In the genomic region with DNA sequence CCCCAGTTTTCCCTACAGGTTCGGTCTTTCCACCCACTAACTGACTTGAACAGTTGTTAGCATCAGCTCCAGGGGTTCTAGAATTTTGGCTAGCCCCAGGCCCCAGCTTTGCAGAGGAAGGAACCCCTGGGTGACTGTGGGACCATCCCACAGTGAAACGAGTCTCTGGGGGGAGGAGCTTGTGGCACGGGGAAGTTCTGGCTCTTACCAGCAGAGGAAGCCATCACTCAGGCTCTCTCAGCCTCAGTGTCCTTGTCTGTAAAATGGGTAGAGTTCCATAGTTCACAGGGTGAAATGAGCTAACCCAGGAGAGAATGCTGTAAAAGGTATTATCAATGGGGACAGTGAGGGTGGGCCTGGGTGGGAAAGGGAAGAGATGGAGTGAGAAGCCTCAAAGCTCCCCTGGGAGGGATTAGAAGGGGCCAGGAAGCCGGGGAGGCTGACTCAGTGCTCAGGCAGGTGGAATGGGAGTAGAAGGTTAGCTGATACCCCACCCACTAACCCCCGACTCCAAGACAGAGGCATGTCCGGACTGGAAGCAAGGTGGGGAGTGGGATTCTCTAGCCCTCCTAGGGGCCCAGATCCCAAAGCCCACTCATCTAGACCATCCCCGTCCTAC, we compare ENCODE assay signal across 1 cellular context.
A peak's percentile ranks its signal among the peaks of the same experiment; 100 is the strongest.
TF ChIP-seq lines count a peak whose summit lies in the region.

No MANE protein-coding gene starts in this region.

TF ChIP-seq in GM23338, 12 proteins besides CTCF, POLR2A, EP300 and RAD21:
- TF ChIP-seq, protein P1, sequence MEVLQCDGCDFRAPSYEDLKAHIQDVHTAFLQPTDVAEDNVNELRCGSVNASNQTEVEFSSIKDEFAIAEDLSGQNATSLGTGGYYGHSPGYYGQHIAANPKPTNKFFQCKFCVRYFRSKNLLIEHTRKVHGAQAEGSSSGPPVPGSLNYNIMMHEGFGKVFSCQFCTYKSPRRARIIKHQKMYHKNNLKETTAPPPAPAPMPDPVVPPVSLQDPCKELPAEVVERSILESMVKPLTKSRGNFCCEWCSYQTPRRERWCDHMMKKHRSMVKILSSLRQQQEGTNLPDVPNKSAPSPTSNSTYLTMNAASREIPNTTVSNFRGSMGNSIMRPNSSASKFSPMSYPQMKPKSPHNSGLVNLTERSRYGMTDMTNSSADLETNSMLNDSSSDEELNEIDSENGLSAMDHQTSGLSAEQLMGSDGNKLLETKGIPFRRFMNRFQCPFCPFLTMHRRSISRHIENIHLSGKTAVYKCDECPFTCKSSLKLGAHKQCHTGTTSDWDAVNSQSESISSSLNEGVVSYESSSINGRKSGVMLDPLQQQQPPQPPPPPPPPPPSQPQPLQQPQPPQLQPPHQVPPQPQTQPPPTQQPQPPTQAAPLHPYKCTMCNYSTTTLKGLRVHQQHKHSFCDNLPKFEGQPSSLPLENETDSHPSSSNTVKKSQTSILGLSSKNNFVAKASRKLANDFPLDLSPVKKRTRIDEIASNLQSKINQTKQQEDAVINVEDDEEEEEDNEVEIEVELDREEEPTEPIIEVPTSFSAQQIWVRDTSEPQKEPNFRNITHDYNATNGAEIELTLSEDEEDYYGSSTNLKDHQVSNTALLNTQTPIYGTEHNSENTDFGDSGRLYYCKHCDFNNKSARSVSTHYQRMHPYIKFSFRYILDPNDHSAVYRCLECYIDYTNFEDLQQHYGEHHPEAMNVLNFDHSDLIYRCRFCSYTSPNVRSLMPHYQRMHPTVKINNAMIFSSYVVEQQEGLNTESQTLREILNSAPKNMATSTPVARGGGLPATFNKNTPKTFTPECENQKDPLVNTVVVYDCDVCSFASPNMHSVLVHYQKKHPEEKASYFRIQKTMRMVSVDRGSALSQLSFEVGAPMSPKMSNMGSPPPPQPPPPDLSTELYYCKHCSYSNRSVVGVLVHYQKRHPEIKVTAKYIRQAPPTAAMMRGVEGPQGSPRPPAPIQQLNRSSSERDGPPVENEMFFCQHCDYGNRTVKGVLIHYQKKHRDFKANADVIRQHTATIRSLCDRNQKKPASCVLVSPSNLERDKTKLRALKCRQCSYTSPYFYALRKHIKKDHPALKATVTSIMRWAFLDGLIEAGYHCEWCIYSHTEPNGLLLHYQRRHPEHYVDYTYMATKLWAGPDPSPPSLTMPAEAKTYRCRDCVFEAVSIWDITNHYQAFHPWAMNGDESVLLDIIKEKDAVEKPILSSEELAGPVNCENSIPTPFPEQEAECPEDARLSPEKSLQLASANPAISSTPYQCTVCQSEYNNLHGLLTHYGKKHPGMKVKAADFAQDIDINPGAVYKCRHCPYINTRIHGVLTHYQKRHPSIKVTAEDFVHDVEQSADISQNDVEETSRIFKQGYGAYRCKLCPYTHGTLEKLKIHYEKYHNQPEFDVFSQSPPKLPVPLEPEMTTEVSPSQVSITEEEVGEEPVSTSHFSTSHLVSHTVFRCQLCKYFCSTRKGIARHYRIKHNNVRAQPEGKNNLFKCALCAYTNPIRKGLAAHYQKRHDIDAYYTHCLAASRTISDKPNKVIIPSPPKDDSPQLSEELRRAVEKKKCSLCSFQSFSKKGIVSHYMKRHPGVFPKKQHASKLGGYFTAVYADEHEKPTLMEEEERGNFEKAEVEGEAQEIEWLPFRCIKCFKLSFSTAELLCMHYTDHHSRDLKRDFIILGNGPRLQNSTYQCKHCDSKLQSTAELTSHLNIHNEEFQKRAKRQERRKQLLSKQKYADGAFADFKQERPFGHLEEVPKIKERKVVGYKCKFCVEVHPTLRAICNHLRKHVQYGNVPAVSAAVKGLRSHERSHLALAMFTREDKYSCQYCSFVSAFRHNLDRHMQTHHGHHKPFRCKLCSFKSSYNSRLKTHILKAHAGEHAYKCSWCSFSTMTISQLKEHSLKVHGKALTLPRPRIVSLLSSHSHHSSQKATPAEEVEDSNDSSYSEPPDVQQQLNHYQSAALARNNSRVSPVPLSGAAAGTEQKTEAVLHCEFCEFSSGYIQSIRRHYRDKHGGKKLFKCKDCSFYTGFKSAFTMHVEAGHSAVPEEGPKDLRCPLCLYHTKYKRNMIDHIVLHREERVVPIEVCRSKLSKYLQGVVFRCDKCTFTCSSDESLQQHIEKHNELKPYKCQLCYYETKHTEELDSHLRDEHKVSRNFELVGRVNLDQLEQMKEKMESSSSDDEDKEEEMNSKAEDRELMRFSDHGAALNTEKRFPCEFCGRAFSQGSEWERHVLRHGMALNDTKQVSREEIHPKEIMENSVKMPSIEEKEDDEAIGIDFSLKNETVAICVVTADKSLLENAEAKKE (CRISPR knock-in tag; IDR thresholded peaks at IDR 0.05) = no peak
- TF ChIP-seq CREB1 (CRISPR knock-in tag; IDR thresholded peaks at IDR 0.05; ENCODE audit: low read depth) = no peak
- TF ChIP-seq, protein P2, sequence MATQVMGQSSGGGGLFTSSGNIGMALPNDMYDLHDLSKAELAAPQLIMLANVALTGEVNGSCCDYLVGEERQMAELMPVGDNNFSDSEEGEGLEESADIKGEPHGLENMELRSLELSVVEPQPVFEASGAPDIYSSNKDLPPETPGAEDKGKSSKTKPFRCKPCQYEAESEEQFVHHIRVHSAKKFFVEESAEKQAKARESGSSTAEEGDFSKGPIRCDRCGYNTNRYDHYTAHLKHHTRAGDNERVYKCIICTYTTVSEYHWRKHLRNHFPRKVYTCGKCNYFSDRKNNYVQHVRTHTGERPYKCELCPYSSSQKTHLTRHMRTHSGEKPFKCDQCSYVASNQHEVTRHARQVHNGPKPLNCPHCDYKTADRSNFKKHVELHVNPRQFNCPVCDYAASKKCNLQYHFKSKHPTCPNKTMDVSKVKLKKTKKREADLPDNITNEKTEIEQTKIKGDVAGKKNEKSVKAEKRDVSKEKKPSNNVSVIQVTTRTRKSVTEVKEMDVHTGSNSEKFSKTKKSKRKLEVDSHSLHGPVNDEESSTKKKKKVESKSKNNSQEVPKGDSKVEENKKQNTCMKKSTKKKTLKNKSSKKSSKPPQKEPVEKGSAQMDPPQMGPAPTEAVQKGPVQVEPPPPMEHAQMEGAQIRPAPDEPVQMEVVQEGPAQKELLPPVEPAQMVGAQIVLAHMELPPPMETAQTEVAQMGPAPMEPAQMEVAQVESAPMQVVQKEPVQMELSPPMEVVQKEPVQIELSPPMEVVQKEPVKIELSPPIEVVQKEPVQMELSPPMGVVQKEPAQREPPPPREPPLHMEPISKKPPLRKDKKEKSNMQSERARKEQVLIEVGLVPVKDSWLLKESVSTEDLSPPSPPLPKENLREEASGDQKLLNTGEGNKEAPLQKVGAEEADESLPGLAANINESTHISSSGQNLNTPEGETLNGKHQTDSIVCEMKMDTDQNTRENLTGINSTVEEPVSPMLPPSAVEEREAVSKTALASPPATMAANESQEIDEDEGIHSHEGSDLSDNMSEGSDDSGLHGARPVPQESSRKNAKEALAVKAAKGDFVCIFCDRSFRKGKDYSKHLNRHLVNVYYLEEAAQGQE (IDR thresholded peaks at IDR 0.05; ENCODE audit: unreplicated experiment) = peak; percentile 1
- no peak for TF ChIP-seq ZNF114 (CRISPR knock-in tag; IDR thresholded peaks at IDR 0.05)
- no peak for TF ChIP-seq NANOG (IDR thresholded peaks at IDR 0.05; ENCODE audit: borderline replicate concordance)
- TF ChIP-seq JUNB (IDR thresholded peaks at IDR 0.05; ENCODE audit: unreplicated experiment) = no peak
- no peak for TF ChIP-seq EZH2 (IDR thresholded peaks at IDR 0.05; ENCODE audit: low read depth, unreplicated experiment)
- no peak for TF ChIP-seq STAT1 (IDR thresholded peaks at IDR 0.05; ENCODE audit: unreplicated experiment)
TF ChIP-seq in GM23338: peak in this region for 1.
